In genomic region chr16:694863-695354, GRCh38 we compare ENCODE assay signal across 8 cellular contexts. TPM values are rescaled to one million over a fixed set of nuclear protein-coding genes. Genes with fewer than 3 reads are reported as not detected.
A peak's percentile ranks its signal among the peaks of the same experiment; 100 is the strongest.
DNase-seq lines count a peak whose midpoint lies in the region; ATAC-seq, FAIRE-seq and TF ChIP-seq lines count a peak whose summit lies in the region.

No MANE protein-coding gene starts in this region.

- H3K9me3 ChIP-seq in RWPE2 (ENCODE audit: severe bottlenecking) (no peaks in the 10 kb centered on the region), hepatocyte (ENCODE audit: low read depth) (no peaks in the 10 kb centered on the region), suprapubic skin (no peaks in the 10 kb centered on the region), thyroid gland (no peaks in the 10 kb centered on the region), pancreas (no peaks in the 10 kb centered on the region)

- H3K4me1 ChIP-seq in RWPE2 (ENCODE audit: insufficient read depth, poor library complexity, severe bottlenecking) (no peaks in the 10 kb centered on the region), hepatocyte (ENCODE audit: insufficient read depth) (peaks cover 4% of the 10 kb centered on the region), suprapubic skin (peaks cover 53% of the 10 kb centered on the region), thyroid gland (peaks cover 21 to 29% of the 10 kb centered on the region in 2 donors), pancreas (peaks cover 0 to 19% (median 6%) of the 10 kb centered on the region in 3 donors)

- H3K4me3 ChIP-seq in RWPE2 (ENCODE audit: severe bottlenecking) (peak overlapping the region; percentile 37), hepatocyte (no peak overlapping the region), suprapubic skin (peak overlapping the region; percentile 50), thyroid gland (replicated peaks in 1 of 3) (peak overlapping the region in 1 of 3 donors; percentile 32), pancreas (peak overlapping the region in 2 of 4 donors; percentile 15 to 19)

- no peaks in the 10 kb centered on the region for H3K9me3 Mint-ChIP-seq in activated naive CD4-positive, alpha-beta T cell treated with anti-CD3 and anti-CD28 coated beads, Interleukin-2, amount 10 ng/mL, durations not matched to agents 7 days and 5 days

- 3% methylated on average over 15 of the region's 37 CpGs for WGBS in hepatocyte (ENCODE audit: low lambda C conversion rate, missing lambda C conversion rate)
- 2% methylated on average over 21 of the region's 37 CpGs for WGBS in suprapubic skin
- WGBS in thyroid gland, 2 donors: 0 to 3% methylated on average over 4 to 14 of the region's 37 CpGs
- 3 to 4% methylated on average over 23 to 37 of the region's 37 CpGs for WGBS in pancreas, 2 donors

- ATAC-seq in RWPE2 (ENCODE audit: low read depth) (no peak), pancreas (no peak)

- no peaks in the 10 kb centered on the region for H3K36me3 ChIP-seq in RWPE2 (ENCODE audit: low read depth)
- H3K36me3 ChIP-seq in hepatocyte (replicated peaks; ENCODE audit: insufficient read depth, low read depth): no peaks in the 10 kb centered on the region
- no peaks in the 10 kb centered on the region for H3K36me3 ChIP-seq in suprapubic skin
- no peaks in the 10 kb centered on the region for H3K36me3 ChIP-seq in thyroid gland
- H3K36me3 ChIP-seq in pancreas: no peaks in the 10 kb centered on the region

- TF ChIP-seq POLR2A in suprapubic skin (IDR thresholded peaks at IDR 0.05): no peak
- TF ChIP-seq POLR2A in thyroid gland (IDR thresholded peaks at IDR 0.05): no peak

- peaks cover 59% of the 10 kb centered on the region for H3K27me3 Mint-ChIP-seq in activated naive CD4-positive, alpha-beta T cell treated with anti-CD3 and anti-CD28 coated beads, Interleukin-2, amount 10 ng/mL, durations not matched to agents 7 days and 5 days

- TF ChIP-seq CTCF in RWPE2 (IDR thresholded peaks at IDR 0.05; ENCODE audit: poor library complexity, severe bottlenecking): no peak
- no peak for TF ChIP-seq CTCF in hepatocyte (IDR thresholded peaks at IDR 0.05; ENCODE audit: poor library complexity)
- no peak for TF ChIP-seq CTCF in suprapubic skin (IDR thresholded peaks at IDR 0.05)
- no peak for TF ChIP-seq CTCF in thyroid gland (IDR thresholded peaks at IDR 0.05)
- TF ChIP-seq CTCF in pancreas (IDR thresholded peaks at IDR 0.05): no peak

- peaks cover 49% of the 10 kb centered on the region for H3K4me1 Mint-ChIP-seq in activated naive CD4-positive, alpha-beta T cell treated with anti-CD3 and anti-CD28 coated beads, Interleukin-2, amount 10 ng/mL, durations not matched to agents 7 days and 5 days

- H3K36me3 Mint-ChIP-seq in activated naive CD4-positive, alpha-beta T cell treated with anti-CD3 and anti-CD28 coated beads, Interleukin-2, amount 10 ng/mL, durations not matched to agents 7 days and 5 days: no peaks in the 10 kb centered on the region

- peak overlapping the region; percentile 50 for H3K4me3 Mint-ChIP-seq in activated naive CD4-positive, alpha-beta T cell treated with anti-CD3 and anti-CD28 coated beads, Interleukin-2, amount 10 ng/mL, durations not matched to agents 7 days and 5 days

- H4K20me1 ChIP-seq in hepatocyte (ENCODE audit: insufficient read depth, poor library complexity, severe bottlenecking): no peaks in the 10 kb centered on the region

- FAIRE-seq in pancreas (lab: Jason Lieb, UNC): no peak

- no peak overlapping the region for H2AFZ ChIP-seq in hepatocyte

- H3K27me3 ChIP-seq in RWPE2 (ENCODE audit: insufficient read depth, poor library complexity, severe bottlenecking): no peaks in the 10 kb centered on the region
- H3K27me3 ChIP-seq in hepatocyte: peaks cover 66% of the 10 kb centered on the region
- H3K27me3 ChIP-seq in suprapubic skin: peaks cover 79% of the 10 kb centered on the region
- H3K27me3 ChIP-seq in thyroid gland: no peaks in the 10 kb centered on the region
- peaks cover 0 to 10% (median under 1%) of the 10 kb centered on the region in 4 donors for H3K27me3 ChIP-seq in pancreas

- peak overlapping the region; percentile 67 for H3K4me2 ChIP-seq in hepatocyte

- CTCF ChIA-PET in activated naive CD4-positive, alpha-beta T cell treated with anti-CD3 and anti-CD28 coated beads, Interleukin-2, amount 10 ng/mL, durations not matched to agents 7 days and 5 days (lab: Charles Lee): interaction anchor here (1.2 to 1.3 kb wide), 2 partner anchors 20 to 24 kb away, joined by 4 read pairs; partner anchors contain the start of gene METRN

- H3K79me2 ChIP-seq in hepatocyte: peaks cover 2% of the 10 kb centered on the region

- no peaks in the 10 kb centered on the region for H3K9me2 ChIP-seq in hepatocyte (replicated peaks; ENCODE audit: insufficient read depth)

- no peak overlapping the region for H3K27ac Mint-ChIP-seq in activated naive CD4-positive, alpha-beta T cell treated with anti-CD3 and anti-CD28 coated beads, Interleukin-2, amount 10 ng/mL, durations not matched to agents 7 days and 5 days

- peak overlapping the region; percentile 48 for H3K27ac ChIP-seq in RWPE2 (ENCODE audit: poor library complexity, severe bottlenecking)
- H3K27ac ChIP-seq in hepatocyte: no peak overlapping the region
- H3K27ac ChIP-seq in suprapubic skin: peak overlapping the region; percentile 22
- H3K27ac ChIP-seq in thyroid gland: no peak overlapping the region
- H3K27ac ChIP-seq in pancreas: no peak overlapping the region

- intact Hi-C loops in thyroid gland (cut with DNase I) (no loop called here), pancreas (cut with DNase I) (no loop called here)

- no peak for TF ChIP-seq EP300 in suprapubic skin (IDR thresholded peaks at IDR 0.05)

- DNase-seq in activated naive CD4-positive, alpha-beta T cell treated with anti-CD3 and anti-CD28 coated beads, Interleukin-2, amount 10 ng/mL, durations not matched to agents 7 days and 5 days: peak; percentile 78
- DNase-seq in activated naive CD4-positive, alpha-beta T cell treated with Interleukin-2 at 50 U/mL for 16 hours: no peak
- no peak for DNase-seq in RWPE2 (ENCODE audit: low spot score)
- DNase-seq in hepatocyte (ENCODE audit: low spot score): no peak
- no peak for DNase-seq in suprapubic skin (ENCODE audit: low spot score in 2 of 2)
- no peak for DNase-seq in thyroid gland
- no peak for DNase-seq in pancreas
- no peak for DNase-seq in NCI-H2196 treated with DMSO at 0.1 percent for 48 hours (lab: John Stamatoyannopoulos, UW; ENCODE audit: unreplicated experiment)

RNA-seq across cellular contexts. Expression of gene WDR24, which starts 4.7 kb away (rescaled TPM):
- total RNA-seq in hepatocyte (6.7 and 15.1 TPM in 2 replicates), suprapubic skin (10 to 100 TPM; 12.3 to 18.7 (median 15.1) TPM), thyroid gland (10 to 100 TPM; 13.3 to 20.1 (median 17.6) TPM), pancreas (1 to 10 TPM; 3.5 to 7.5 (median 5.2) TPM)
- polyA plus RNA-seq in hepatocyte (22.2 and 24.0 TPM in 2 replicates), pancreas (1 to 10 TPM; 7.9 to 8.7 TPM)

RNA-seq across cellular contexts. Expression of gene FBXL16, which starts 10.7 kb away (rescaled TPM):
- total RNA-seq in hepatocyte: 0.07 and 0.28 TPM in 2 replicates
- 0.28 and 0.38 TPM in 2 replicates for polyA plus RNA-seq in hepatocyte
- 10 to 100 TPM; 13.7 to 23.1 (median 17.9) TPM for total RNA-seq in suprapubic skin
- 1 to 10 TPM; 5.8 to 7.5 (median 6.9) TPM for total RNA-seq in thyroid gland
- 1 to 10 TPM in 4 of 6 donors, under 1 TPM in 2; 0.60 to 2.8 (median 1.7) TPM for total RNA-seq in pancreas
- polyA plus RNA-seq in pancreas: 10 to 100 TPM in 1 of 2 donors, 1 to 10 TPM in 1; 4.8 to 17.7 TPM

RNA-seq across cellular contexts. Expression of gene JMJD8, which starts 10.8 kb away (rescaled TPM):
- total RNA-seq in hepatocyte (44.3 and 47.8 TPM in 2 replicates), suprapubic skin (10 to 100 TPM; 47.0 to 87.4 (median 60.5) TPM), thyroid gland (100 to 1,000 TPM in 3 of 4 donors, 10 to 100 TPM in 1; 72.8 to 156 (median 124) TPM), pancreas (10 to 100 TPM; 25.0 to 40.3 (median 30.9) TPM)
- polyA plus RNA-seq in hepatocyte (83.4 and 84.3 TPM in 2 replicates), pancreas (10 to 100 TPM; 47.4 to 50.2 TPM)

RNA-seq across cellular contexts. Expression of gene STUB1, which starts 14.7 kb away (rescaled TPM):
- total RNA-seq in hepatocyte (116 TPM in 2 replicates), suprapubic skin (100 to 1,000 TPM; 116 to 143 (median 125) TPM), thyroid gland (100 to 1,000 TPM; 134 to 206 (median 162) TPM), pancreas (10 to 100 TPM; 40.1 to 66.1 (median 56.0) TPM)
- polyA plus RNA-seq in hepatocyte (231 and 249 TPM in 2 replicates), pancreas (100 to 1,000 TPM in 1 of 2 donors, 10 to 100 TPM in 1; 89.5 to 130 TPM)

RNA-seq across cellular contexts. Expression of gene RHBDL1, which starts 19.4 kb away (rescaled TPM):
- total RNA-seq in hepatocyte (2.3 and 3.4 TPM in 2 replicates), suprapubic skin (1 to 10 TPM; 1.2 to 8.9 (median 3.9) TPM), thyroid gland (under 1 TPM in 3 of 4 donors, not detected in 1; 0.27 to 0.63 (median 0.56) TPM), pancreas (1 to 10 TPM in 1 of 6 donors, under 1 TPM in 5; 0.28 to 1.0 (median 0.84) TPM)
- polyA plus RNA-seq in hepatocyte (4.2 and 8.1 TPM in 2 replicates), pancreas (1 to 10 TPM; 2.3 to 5.1 TPM)

Comparison
In these comparisons a context has a peak if more than half of its experiments do, and no peak if none do; other contexts are left out.
1. H3K27ac ChIP-seq: peak in RWPE2 (single experiment) and suprapubic skin (single experiment); none in hepatocyte (single experiment), thyroid gland (0 of 3) and pancreas (0 of 4).